ENCODE assay signal across 29 cellular contexts in the genomic region with DNA sequence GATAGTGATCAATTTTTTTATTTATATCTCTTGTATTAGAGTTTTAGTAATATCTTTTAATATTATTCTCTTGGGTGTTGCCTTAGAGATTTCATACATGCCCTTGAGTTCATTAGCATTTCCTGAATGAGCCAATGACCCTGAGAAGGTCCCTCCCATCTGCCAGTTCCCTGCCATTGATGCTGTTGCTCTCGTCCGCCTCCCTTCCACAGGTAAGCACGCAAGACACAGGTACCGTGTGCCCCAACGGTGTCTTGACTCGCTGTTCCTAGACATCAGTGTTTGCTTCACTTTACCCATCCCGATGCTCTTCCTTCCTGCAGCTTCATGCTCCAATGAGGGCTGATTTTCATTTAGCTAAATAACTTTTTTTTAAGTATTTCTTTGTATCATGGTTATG.
"Had no signal": no experiment of that assay in that cellular context is flagged by ENCODE, and none has a peak within 500 bp of the region (broad histone marks: within the 10 kb centered on the region; RNA-seq: fewer than 3 reads in every experiment).

No MANE protein-coding gene starts in this region.

- ATAC-seq: activated CD4-positive, alpha-beta T cell treated with anti-CD3 and anti-CD28 coated beads for 36 hours; K562; Panc1 had no signal

- H3K9me3 Mint-ChIP-seq: activated CD4-positive, alpha-beta memory T cell treated with anti-CD3 and anti-CD28 coated beads, Interleukin-2, amount 10 ng/mL, durations not matched to agents 7 days and 5 days; central memory CD8-positive, alpha-beta T cell had no signal

- H3K27ac ChIP-seq: RWPE1, VCaP had no signal

- FAIRE-seq: astrocyte, K562, TTC549 had no signal

- H3K27ac Mint-ChIP-seq: activated CD4-positive, alpha-beta memory T cell treated with anti-CD3 and anti-CD28 coated beads, Interleukin-2, amount 10 ng/mL, durations not matched to agents 7 days and 5 days; activated CD4-positive, alpha-beta T cell treated with anti-CD3 and anti-CD28 coated beads for 36 hours; activated naive CD8-positive, alpha-beta T cell; brain had no signal

- DNase-seq: activated CD4-positive, alpha-beta memory T cell treated with anti-CD3 and anti-CD28 coated beads, Interleukin-2, amount 10 ng/mL, durations not matched to agents 7 days and 5 days; activated CD4-positive, alpha-beta T cell treated with anti-CD3 and anti-CD28 coated beads for 36 hours; activated CD4-positive, alpha-beta T cell treated with anti-CD3 and anti-CD28 coated beads, Interleukin-2, amount 50 U/mL, for 1 hour; activated CD4-positive, CD25-positive, alpha-beta regulatory T cell; activated naive CD4-positive, alpha-beta T cell treated with Interleukin-2 at 50 U/mL for 16 hours; activated T-cell treated with anti-CD3 and anti-CD28 coated beads, Interleukin-2, amount 50 U/mL, for 1 hour; amygdala; Kasumi-1; NCI-H1092; NCI-H1417; NCI-H1930; NCI-H2171; NCI-H2227 treated with DMSO at 0.1 percent for 48 hours; NCI-H526; NCI-H82; NK-92 treated with Interleukin-12 subunit alpha and Interleukin-12 subunit beta, amount 100 ng/mL, for 24 hours; OCI-M1; SIG-M5; T-helper 2 cell; T1000 had no signal

- H3K4me3 Mint-ChIP-seq: activated CD4-positive, alpha-beta memory T cell treated with anti-CD3 and anti-CD28 coated beads, Interleukin-2, amount 10 ng/mL, durations not matched to agents 7 days and 5 days; activated CD4-positive, alpha-beta T cell treated with anti-CD3 and anti-CD28 coated beads for 36 hours; activated naive CD8-positive, alpha-beta T cell; brain; central memory CD8-positive, alpha-beta T cell had no signal

- H3K4me1 Mint-ChIP-seq: activated CD4-positive, alpha-beta T cell treated with anti-CD3 and anti-CD28 coated beads for 36 hours; brain had no signal

- H3K27me3 Mint-ChIP-seq: activated CD4-positive, alpha-beta memory T cell treated with anti-CD3 and anti-CD28 coated beads, Interleukin-2, amount 10 ng/mL, durations not matched to agents 7 days and 5 days; activated CD4-positive, alpha-beta T cell treated with anti-CD3 and anti-CD28 coated beads for 36 hours; activated naive CD8-positive, alpha-beta T cell; brain had no signal

- H3K36me3 Mint-ChIP-seq: activated naive CD8-positive, alpha-beta T cell had no signal

- H3K4me3 ChIP-seq: K562 had no signal
